ENCODE assay signal across 2 cellular contexts in the genomic region with DNA sequence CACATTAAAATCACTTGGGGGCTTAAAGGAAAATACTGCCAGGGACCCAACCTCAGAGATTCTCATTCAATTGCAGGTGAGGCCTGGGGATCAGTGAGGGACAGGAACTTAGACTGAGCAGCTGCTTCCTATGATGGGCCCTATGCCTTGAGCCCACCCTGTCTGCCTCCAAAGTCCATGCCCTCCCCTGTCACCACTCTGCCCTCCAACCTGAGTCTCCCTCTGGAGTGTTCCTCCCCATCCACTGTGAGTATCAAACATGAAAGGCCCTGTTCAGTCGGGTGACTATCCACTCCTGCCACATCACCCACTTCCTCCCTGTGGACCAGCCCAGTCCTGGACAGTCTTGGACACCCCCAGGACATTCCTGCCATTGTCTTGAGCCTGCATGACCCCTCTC.
TF ChIP-seq lines count a peak whose summit lies in the region.

No MANE protein-coding gene starts in this region.

TF ChIP-seq in H1, 55 proteins besides CTCF, POLR2A, EP300 and RAD21 (continued from another document):
- TF ChIP-seq CEBPB (IDR thresholded peaks at IDR 0.05; ENCODE audit: low read depth, low read length): no peak
- no peak for TF ChIP-seq NANOG (IDR thresholded peaks at IDR 0.05; ENCODE audit: insufficient read depth, low read depth, low read length, poor library complexity, severe bottlenecking)
- TF ChIP-seq NRF1 (IDR thresholded peaks at IDR 0.05; ENCODE audit: low read depth, low read length): no peak
- TF ChIP-seq TAF1 (IDR thresholded peaks at IDR 0.05; ENCODE audit: low read depth, low read length): no peak
- TF ChIP-seq SIX5 (IDR thresholded peaks at IDR 0.05; ENCODE audit: low read depth, low read length): no peak
- TF ChIP-seq CTBP2 (IDR thresholded peaks at IDR 0.05; ENCODE audit: borderline replicate concordance, insufficient read depth, insufficient read length, low read length): no peak
- TF ChIP-seq GTF2F1 (IDR thresholded peaks at IDR 0.05; ENCODE audit: borderline replicate concordance, low read depth, low read length): no peak
- TF ChIP-seq TBP (IDR thresholded peaks at IDR 0.05; ENCODE audit: low read depth, low read length): no peak
- no peak for TF ChIP-seq KDM4A (IDR thresholded peaks at IDR 0.05; ENCODE audit: low read depth, low read length, severe bottlenecking)
- no peak for TF ChIP-seq SP1 (IDR thresholded peaks at IDR 0.05; ENCODE audit: low read depth, low read length)
- no peak for TF ChIP-seq JUND (IDR thresholded peaks at IDR 0.05; ENCODE audit: low read length)
- TF ChIP-seq KDM5A (IDR thresholded peaks at IDR 0.05; ENCODE audit: low read length): no peak
- no peak for TF ChIP-seq SP2 (IDR thresholded peaks at IDR 0.05; ENCODE audit: low read length)
- TF ChIP-seq E2F6 (IDR thresholded peaks at IDR 0.05): no peak
- no peak for TF ChIP-seq RFX5 (IDR thresholded peaks at IDR 0.05; ENCODE audit: borderline replicate concordance, low read depth, low read length)
- TF ChIP-seq MAFK (IDR thresholded peaks at IDR 0.05; ENCODE audit: low read depth, low read length): no peak
- TF ChIP-seq ZNF274 (IDR thresholded peaks at IDR 0.05; ENCODE audit: borderline replicate concordance, extremely low read depth, low read length): no peak
- no peak for TF ChIP-seq HDAC2 (IDR thresholded peaks at IDR 0.05; ENCODE audit: borderline replicate concordance in 1 of 2, low read depth in 2 of 2, low read length in 2 of 2)
- TF ChIP-seq KDM1A (IDR thresholded peaks at IDR 0.05; ENCODE audit: borderline replicate concordance, low read length): no peak

TF ChIP-seq in SK-N-SH treated with all-trans-retinoic acid at 6 μM for 48 hours, 23 proteins besides CTCF, POLR2A, EP300 and RAD21 (continued from another document):
- TF ChIP-seq TSHZ2 (CRISPR knock-in tag; IDR thresholded peaks at IDR 0.05): no peak
- no peak for TF ChIP-seq CREB5 (CRISPR knock-in tag; IDR thresholded peaks at IDR 0.05; ENCODE audit: low read depth)
- TF ChIP-seq POU6F1 (CRISPR knock-in tag; IDR thresholded peaks at IDR 0.05; ENCODE audit: borderline replicate concordance, low read depth): no peak
- TF ChIP-seq TOX (CRISPR knock-in tag; IDR thresholded peaks at IDR 0.05; ENCODE audit: borderline replicate concordance): no peak
